ENCODE assay signal across 1 cellular context in the genomic region with DNA sequence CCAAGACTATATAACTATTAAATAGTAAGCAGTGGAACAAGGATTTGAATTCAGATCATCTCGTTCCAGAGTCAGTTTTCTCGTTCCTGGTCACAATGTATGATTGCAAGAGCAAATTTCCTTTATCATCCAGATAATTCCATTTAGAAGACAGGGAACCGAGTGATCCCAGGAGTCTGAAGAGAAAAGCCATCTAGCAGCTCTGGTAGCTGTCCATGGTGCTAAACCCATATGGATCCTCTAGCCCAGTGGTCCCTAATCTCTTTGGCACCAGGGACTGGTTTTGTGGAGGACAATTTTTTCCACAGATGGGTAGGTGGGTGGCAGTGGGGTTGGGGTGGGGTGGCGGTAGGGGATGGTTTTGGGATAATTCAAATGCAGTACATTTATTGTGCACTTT.
TF ChIP-seq lines count a peak whose summit lies in the region.

No MANE protein-coding gene starts in this region.

TF ChIP-seq in HEK293, 187 proteins besides CTCF, POLR2A, EP300 and RAD21:
- TF ChIP-seq, protein P1, sequence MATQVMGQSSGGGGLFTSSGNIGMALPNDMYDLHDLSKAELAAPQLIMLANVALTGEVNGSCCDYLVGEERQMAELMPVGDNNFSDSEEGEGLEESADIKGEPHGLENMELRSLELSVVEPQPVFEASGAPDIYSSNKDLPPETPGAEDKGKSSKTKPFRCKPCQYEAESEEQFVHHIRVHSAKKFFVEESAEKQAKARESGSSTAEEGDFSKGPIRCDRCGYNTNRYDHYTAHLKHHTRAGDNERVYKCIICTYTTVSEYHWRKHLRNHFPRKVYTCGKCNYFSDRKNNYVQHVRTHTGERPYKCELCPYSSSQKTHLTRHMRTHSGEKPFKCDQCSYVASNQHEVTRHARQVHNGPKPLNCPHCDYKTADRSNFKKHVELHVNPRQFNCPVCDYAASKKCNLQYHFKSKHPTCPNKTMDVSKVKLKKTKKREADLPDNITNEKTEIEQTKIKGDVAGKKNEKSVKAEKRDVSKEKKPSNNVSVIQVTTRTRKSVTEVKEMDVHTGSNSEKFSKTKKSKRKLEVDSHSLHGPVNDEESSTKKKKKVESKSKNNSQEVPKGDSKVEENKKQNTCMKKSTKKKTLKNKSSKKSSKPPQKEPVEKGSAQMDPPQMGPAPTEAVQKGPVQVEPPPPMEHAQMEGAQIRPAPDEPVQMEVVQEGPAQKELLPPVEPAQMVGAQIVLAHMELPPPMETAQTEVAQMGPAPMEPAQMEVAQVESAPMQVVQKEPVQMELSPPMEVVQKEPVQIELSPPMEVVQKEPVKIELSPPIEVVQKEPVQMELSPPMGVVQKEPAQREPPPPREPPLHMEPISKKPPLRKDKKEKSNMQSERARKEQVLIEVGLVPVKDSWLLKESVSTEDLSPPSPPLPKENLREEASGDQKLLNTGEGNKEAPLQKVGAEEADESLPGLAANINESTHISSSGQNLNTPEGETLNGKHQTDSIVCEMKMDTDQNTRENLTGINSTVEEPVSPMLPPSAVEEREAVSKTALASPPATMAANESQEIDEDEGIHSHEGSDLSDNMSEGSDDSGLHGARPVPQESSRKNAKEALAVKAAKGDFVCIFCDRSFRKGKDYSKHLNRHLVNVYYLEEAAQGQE (tag by site-specific recombination; IDR thresholded peaks at IDR 0.05): peak; percentile 92
- no peak for TF ChIP-seq ZNF561 (tag by site-specific recombination; IDR thresholded peaks at IDR 0.05; ENCODE audit: borderline replicate concordance)
